ENCODE assay signal across 8 cellular contexts in genomic region chr18:54269924-54270844, GRCh38. TPM values are rescaled to one million over a fixed set of nuclear protein-coding genes. Genes with fewer than 3 reads are reported as not detected.
DNase-seq lines count a peak whose midpoint lies in the region; ATAC-seq and TF ChIP-seq lines count a peak whose summit lies in the region.

No MANE protein-coding gene starts in this region.

- H3K4me3 ChIP-seq in endodermal cell (ENCODE audit: low read length) (peak overlapping the region; percentile 95), stomach smooth muscle (ENCODE audit: low read length in 2 of 2) (peak overlapping the region; percentile 89 to 97)

- no peaks in the 10 kb centered on the region for H3K9me3 Mint-ChIP-seq in endodermal cell

- H3K27me3 ChIP-seq in endodermal cell (ENCODE audit: control insufficient read depth, insufficient read depth, low read length, poor library complexity, severe bottlenecking) (no peaks in the 10 kb centered on the region), stomach smooth muscle (ENCODE audit: control insufficient read depth in 1 of 2, insufficient read depth in 2 of 2, low read length in 2 of 2) (no peaks in the 10 kb centered on the region)

- peak; percentile 74 for TF ChIP-seq CTCF in endodermal cell (conservative IDR thresholded peaks at IDR 0.05)

- H3K4me3 Mint-ChIP-seq in endodermal cell: peak overlapping the region; percentile 72

- peaks cover 10% of the 10 kb centered on the region for H3K36me3 Mint-ChIP-seq in endodermal cell (ENCODE audit: low read depth)

- peak; percentile 58 for DNase-seq in A172 (ENCODE audit: low spot score)
- DNase-seq in NCI-H2171 (lab: John Stamatoyannopoulos, UW): peak; percentile 3
- DNase-seq in activated CD4-positive, alpha-beta T cell treated with anti-CD3 and anti-CD28 coated beads, Interleukin-2, amount 50 U/mL, for 4 hours: peak; percentile 11 to 15
- peak; percentile 90 for DNase-seq in endodermal cell
- peak; percentile 41 for DNase-seq in mucosa of gallbladder (ENCODE audit: low spot score)

- peaks cover 17% of the 10 kb centered on the region for H3K4me1 Mint-ChIP-seq in endodermal cell

- H3K27ac ChIP-seq in endodermal cell (ENCODE audit: low read depth, low read length) (peak overlapping the region; percentile 25), stomach smooth muscle (ENCODE audit: low read length) (peak overlapping the region; percentile 83)

- H3K9me3 ChIP-seq in endodermal cell (ENCODE audit: control insufficient read depth, low read length) (no peaks in the 10 kb centered on the region), stomach smooth muscle (ENCODE audit: control insufficient read depth in 2 of 2, low read length in 2 of 2) (no peaks in the 10 kb centered on the region)

- H3K36me3 ChIP-seq in endodermal cell (ENCODE audit: control insufficient read depth, insufficient read depth, low read length) (peaks cover 12% of the 10 kb centered on the region), stomach smooth muscle (ENCODE audit: control insufficient read depth in 2 of 2, insufficient read depth in 2 of 2, low read length in 2 of 2) (peaks cover 0 to 2% of the 10 kb centered on the region in 2 donors)

- H3K27ac Mint-ChIP-seq in endodermal cell: peak overlapping the region; percentile 91

- H3K27me3 Mint-ChIP-seq in endodermal cell (ENCODE audit: insufficient read depth): no peaks in the 10 kb centered on the region

- WGBS in endodermal cell (ENCODE audit: insufficient coverage in 1 of 2, insufficient read length in 1 of 2), 2 experiments: 11 to 13% methylated on average over 10 to 22 of the region's 25 CpGs

- H3K4me1 ChIP-seq in endodermal cell (ENCODE audit: control insufficient read depth, insufficient read depth, low read length) (no peaks in the 10 kb centered on the region), stomach smooth muscle (ENCODE audit: control insufficient read depth, insufficient read depth, low read length) (peaks cover 4% of the 10 kb centered on the region)

- ATAC-seq in GM18498 (IDR thresholded peaks at IDR 0.05; ENCODE audit: unreplicated experiment) (peak; percentile 45), HG02943 (IDR thresholded peaks at IDR 0.05; ENCODE audit: low read depth, unreplicated experiment) (peak; percentile 50)

- H3K9ac ChIP-seq in endodermal cell (ENCODE audit: extremely low read depth, low read length, poor library complexity, severe bottlenecking): peak overlapping the region; percentile 79
- peak overlapping the region; percentile 89 to 94 for H3K9ac ChIP-seq in stomach smooth muscle (ENCODE audit: low read length in 2 of 2)

RNA-seq across cellular contexts. Expression of gene POLI, which starts 0.9 kb away (rescaled TPM):
- 7.6 and 7.9 TPM in 2 replicates for total RNA-seq in A172 (2014; rRNA removed; shearing (Covaris generic))
- total RNA-seq in endodermal cell: 10 to 100 TPM; 58.3 to 75.5 TPM
- polyA plus RNA-seq in endodermal cell (2013, experiment 1 of 2): 51.3 TPM
- 47.6 TPM for polyA plus RNA-seq in endodermal cell (2013, experiment 2 of 2)
- total RNA-seq in mucosa of gallbladder: 27.2 TPM

RNA-seq across cellular contexts. Expression of gene MBD2, which starts 45.7 kb away (rescaled TPM):
- total RNA-seq in A172 (2014; rRNA removed; shearing (Covaris generic)): 16.2 and 222 TPM in 2 replicates
- total RNA-seq in endodermal cell: 10 to 100 TPM; 35.9 to 39.2 TPM
- 36.6 TPM for polyA plus RNA-seq in endodermal cell (2013, experiment 1 of 2)
- 44.6 TPM for polyA plus RNA-seq in endodermal cell (2013, experiment 2 of 2)
- 71.6 TPM for total RNA-seq in mucosa of gallbladder

Comparison
In these comparisons a context has a peak if more than half of its experiments do, and no peak if none do; other contexts are left out.
1. Peak in every context shown above with its lines: DNase-seq, ATAC-seq, H3K4me3 ChIP-seq and H3K27ac ChIP-seq.
2. DNase-seq: peak in every context shown above with its lines; median percentile 90 in endodermal cell; 58 in A172; 41 in mucosa of gallbladder; 13 in activated CD4-positive, alpha-beta T cell treated with anti-CD3 and anti-CD28 coated beads, Interleukin-2, amount 50 U/mL, for 4 hours; 3 in NCI-H2171.